8 cellular contexts compared by ENCODE assay signal in the genomic region with DNA sequence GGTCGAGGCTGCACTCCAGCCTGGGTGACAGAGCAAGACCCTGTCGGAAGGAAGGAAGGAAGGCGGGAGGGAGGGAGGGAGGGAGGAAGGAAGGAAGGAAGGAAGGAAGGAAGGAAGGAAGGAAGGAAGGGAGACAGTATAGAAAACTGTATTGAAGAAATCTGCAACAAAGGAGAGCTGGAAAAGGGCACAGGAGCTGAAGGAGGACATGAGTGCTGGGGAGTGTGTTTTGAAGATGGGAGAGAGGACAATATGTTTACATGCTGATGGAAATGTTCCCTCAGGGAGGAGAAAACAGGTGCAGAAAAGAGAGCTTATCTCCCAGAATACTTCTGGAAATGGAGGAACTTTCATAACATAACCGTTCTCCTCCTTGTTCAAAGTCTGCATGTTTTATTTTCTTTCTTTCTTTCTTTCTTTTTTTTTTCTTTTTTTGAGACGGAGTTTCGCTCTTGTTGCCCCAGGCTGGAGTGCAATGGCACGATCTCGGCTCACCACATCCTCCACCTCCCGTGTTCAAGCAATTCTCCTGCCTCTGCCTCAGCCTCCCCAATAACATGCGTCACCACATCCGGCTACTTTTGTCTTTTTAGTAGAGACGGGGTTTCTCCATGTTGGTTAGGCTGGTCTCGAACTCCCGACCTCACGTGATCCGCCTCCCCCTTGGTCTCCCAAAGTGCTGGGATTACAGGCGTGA. TPM values are rescaled to one million over a fixed set of nuclear protein-coding genes. Genes with fewer than 3 reads are reported as not detected.
"Had no signal": no experiment of that assay in that cellular context is flagged by ENCODE, and none has a peak within 500 bp of the region (broad histone marks: within the 10 kb centered on the region; RNA-seq: fewer than 3 reads in every experiment).

No MANE protein-coding gene starts in this region.

- H3K4me3 ChIP-seq: lower lobe of right lung, skin epidermis, stomach, thyroid gland, vagina had no signal

- H3K36me3 ChIP-seq: lower lobe of right lung, stomach, thyroid gland, vagina, WERI-Rb-1 had no signal

- H3K27ac ChIP-seq: lower lobe of right lung, skin epidermis, stomach, thyroid gland, vagina, WERI-Rb-1 had no signal

- H3K27me3 ChIP-seq: thyroid gland, vagina had no signal

- H3K9me3 ChIP-seq: lower lobe of right lung, stomach, thyroid gland, vagina had no signal

RNA-seq across cellular contexts. Expression of a gene that starts 25.0 kb away (rescaled TPM):
- total RNA-seq: astrocyte, esophagus mucosa, lower lobe of right lung, thyroid gland, vagina had no signal
